In genomic region chr2:106596844-106597243, GRCh38 we compare ENCODE assay signal across 11 cellular contexts.
DNase-seq lines count a peak whose midpoint lies in the region; ATAC-seq and TF ChIP-seq lines count a peak whose summit lies in the region.
"Had no signal": no experiment of that assay in that cellular context is flagged by ENCODE, and none has a peak within 500 bp of the region (broad histone marks: within the 10 kb centered on the region; RNA-seq: fewer than 3 reads in every experiment).

No MANE protein-coding gene starts in this region.

- DNase-seq in AG04450 (ENCODE audit: low read depth, low spot score) (no peak), RWPE1 (ENCODE audit: low spot score) (peak; percentile 9), foreskin keratinocyte (no peak), NCI-H748 treated with DMSO at 0.1 percent for 48 hours (lab: John Stamatoyannopoulos, UW) (no peak), NCI-H2081 (lab: John Stamatoyannopoulos, UW) (no peak), anterior cingulate cortex (lab: John Stamatoyannopoulos, UW) (no peak)
- DNase-seq in activated CD4-positive, CD25-positive, alpha-beta regulatory T cell treated with anti-CD3 and anti-CD28 coated beads, Interleukin-2, amount 50 U/mL, for 72 hours: no peak
- DNase-seq: activated CD4-positive, alpha-beta T cell treated with anti-CD3 and anti-CD28 coated beads for 48 hours; adrenal gland; Calu3 had no signal

- H3K4me3 ChIP-seq in AG04450 (ENCODE audit: low read depth, low read length): no peak overlapping the region
- H3K4me3 ChIP-seq: adrenal gland had no signal

- no peaks in the 10 kb centered on the region for H3K9me3 ChIP-seq in AG04450 (ENCODE audit: control insufficient read depth, insufficient read depth, low read length)
- H3K9me3 ChIP-seq: adrenal gland had no signal

- TF ChIP-seq CTCF in AG04450 (IDR thresholded peaks at IDR 0.05; ENCODE audit: low read depth, low read length) (peak; percentile 46), RWPE1 (conservative IDR thresholded peaks at IDR 0.05; ENCODE audit: low read depth) (peak; percentile 21; the same call in 1 of the 2 replicates), foreskin keratinocyte (conservative IDR thresholded peaks at IDR 0.05) (peak; percentile 41)

- POLR2A ChIA-PET in AG04450 (lab: Yijun Ruan, JAX): no interaction called here
- POLR2A ChIA-PET in RWPE1 (lab: Yijun Ruan, JAX; ENCODE audit: low non-redundant PET): no interaction called here

- H3K27ac ChIP-seq in AG04450 (ENCODE audit: low read depth, low read length) (no peak overlapping the region), RWPE1 (no peak overlapping the region), foreskin keratinocyte (no peak overlapping the region)
- H3K27ac ChIP-seq: adrenal gland had no signal

- peak; percentile 62 for ATAC-seq in GM18868 (IDR thresholded peaks at IDR 0.05; ENCODE audit: unreplicated experiment)
- ATAC-seq in foreskin keratinocyte: no peak

- H3K27me3 ChIP-seq in AG04450 (ENCODE audit: control insufficient read depth, insufficient read depth, low read length) (no peaks in the 10 kb centered on the region), foreskin keratinocyte (no peaks in the 10 kb centered on the region)
- H3K27me3 ChIP-seq: adrenal gland had no signal

- H3K4me1 ChIP-seq in foreskin keratinocyte: no peaks in the 10 kb centered on the region
- H3K4me1 ChIP-seq: adrenal gland had no signal

- CTCF ChIA-PET in AG04450 (lab: Charles Lee): no interaction called here
- CTCF ChIA-PET in RWPE1 (lab: Yijun Ruan, JAX): no interaction called here
